In the genomic region with DNA sequence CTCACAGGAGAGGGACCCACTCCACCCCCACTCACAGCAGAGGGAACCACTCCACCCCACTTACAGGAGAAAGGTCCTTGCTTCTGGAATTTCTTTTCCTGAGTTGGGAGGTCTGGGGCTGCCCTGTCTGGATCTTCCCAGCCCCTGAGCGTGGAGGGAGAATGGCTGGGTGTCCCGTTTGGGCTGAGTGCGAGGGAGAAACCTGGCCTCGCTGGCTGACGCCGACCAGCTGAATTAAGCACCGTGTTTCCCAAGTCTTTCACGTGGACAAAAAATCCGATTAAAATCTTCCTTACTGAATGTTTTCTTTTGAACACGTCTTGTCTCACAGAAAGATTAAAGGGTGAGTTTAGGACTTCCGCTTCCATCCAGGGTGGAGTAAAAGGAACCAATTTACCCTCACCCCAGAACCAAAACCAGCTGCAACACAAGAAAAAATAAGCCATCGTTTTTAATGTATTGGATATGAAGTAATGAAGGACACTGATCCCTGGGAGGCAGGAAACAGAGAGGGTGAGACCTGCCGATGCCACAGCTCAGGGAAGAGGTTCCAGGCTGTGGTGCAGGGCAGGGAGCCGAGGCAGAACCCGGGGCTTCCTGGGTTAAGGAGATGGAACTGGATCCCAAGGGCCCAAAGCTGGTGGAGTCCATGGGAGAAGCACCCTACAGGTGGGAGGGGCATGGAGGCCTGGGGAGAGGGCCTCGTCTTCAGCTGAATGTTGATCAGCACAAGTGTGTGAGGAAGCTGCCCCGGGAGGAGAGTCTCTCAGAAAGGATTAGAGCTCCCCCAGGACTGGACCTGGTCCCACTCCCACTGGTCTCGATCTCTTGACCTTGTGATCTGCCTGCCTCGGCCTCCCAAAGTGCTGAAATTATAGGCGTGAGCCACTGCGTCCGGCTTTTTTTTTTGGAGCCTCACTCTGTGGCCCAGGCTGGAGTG, we compare ENCODE assay signal across 26 cellular contexts.
DNase-seq lines count a peak whose midpoint lies in the region; ATAC-seq and TF ChIP-seq lines count a peak whose summit lies in the region.
"Had no signal": no experiment of that assay in that cellular context is flagged by ENCODE, and none has a peak within 500 bp of the region (broad histone marks: within the 10 kb centered on the region; RNA-seq: fewer than 3 reads in every experiment).

No MANE protein-coding gene starts in this region.

- H3K4me1 ChIP-seq in IMR-90 (ENCODE audit: control insufficient read depth, insufficient read depth, low read length) (peaks cover 2% of the 10 kb centered on the region; the same call in 1 of the 2 replicates), endodermal cell (ENCODE audit: control insufficient read depth, insufficient read depth, low read length) (no peaks in the 10 kb centered on the region)

- no peak overlapping the region for H2AK9ac ChIP-seq in IMR-90 (replicated peaks; ENCODE audit: low read depth, low read length, poor library complexity)

- H3K9me3 ChIP-seq in IMR-90 (ENCODE audit: control insufficient read depth, insufficient read depth, low read length) (no peaks in the 10 kb centered on the region), endodermal cell (ENCODE audit: control insufficient read depth, low read length) (no peaks in the 10 kb centered on the region)
- H3K9me3 ChIP-seq: Caco-2, SJSA1 had no signal

- POLR2A ChIA-PET in IMR-90 (lab: Charles Lee; ENCODE audit: unreplicated experiment) = no interaction called here

- no TSS peak for BruUV-seq in IMR-90 (replicated peaks; lab: Mats Ljungman, UMichigan)

- no peaks in the 10 kb centered on the region for H3K79me1 ChIP-seq in IMR-90 (ENCODE audit: low read depth in 1 of 2, low read length in 2 of 2)

- no peak overlapping the region for H2AK5ac ChIP-seq in IMR-90 (ENCODE audit: low read depth, low read length)

- no peak overlapping the region for H3K18ac ChIP-seq in IMR-90 (ENCODE audit: low read depth, low read length)

- intact Hi-C loops in IMR-90 (cut with micrococcal nuclease) (no loop called here), posterior vena cava (cut with DNase I) (no loop called here)

- no peak overlapping the region for H3K9ac ChIP-seq in IMR-90 (ENCODE audit: low read depth, low read length)
- no peak overlapping the region for H3K9ac ChIP-seq in endodermal cell (ENCODE audit: extremely low read depth, low read length, poor library complexity, severe bottlenecking)
- H3K9ac ChIP-seq: BLaER1 treated with 17β-estradiol and CSF1 and Interleukin-3, amounts not matched to agents 10 nM and 100 nM had no signal

- H3K9me3 Mint-ChIP-seq in endodermal cell = no peaks in the 10 kb centered on the region
- H3K9me3 Mint-ChIP-seq: CD4-positive, alpha-beta memory T cell; IgD-negative memory B cell had no signal

- H3K36me3 Mint-ChIP-seq in endodermal cell (ENCODE audit: low read depth) = no peaks in the 10 kb centered on the region
- H3K36me3 Mint-ChIP-seq: IgD-negative memory B cell had no signal

- ATAC-seq in IMR-90 (ENCODE audit: low read depth) (no peak), HG03045 (IDR thresholded peaks at IDR 0.05; ENCODE audit: unreplicated experiment) (no peak)
- ATAC-seq: GM12878, Right ventricle myocardium inferior had no signal

- H3K9me1 ChIP-seq in IMR-90 (ENCODE audit: insufficient read depth, low read length) = no peaks in the 10 kb centered on the region

- H2BK15ac ChIP-seq in IMR-90 (ENCODE audit: low read depth, low read length) = no peak overlapping the region

- H3K27me3 ChIP-seq in IMR-90 (ENCODE audit: control insufficient read depth, insufficient read depth, low read length) = peaks cover 11% of the 10 kb centered on the region
- no peaks in the 10 kb centered on the region for H3K27me3 ChIP-seq in endodermal cell (ENCODE audit: control insufficient read depth, insufficient read depth, low read length, poor library complexity, severe bottlenecking)

- H3K4me3 Mint-ChIP-seq in endodermal cell = no peak overlapping the region
- H3K4me3 Mint-ChIP-seq: CD4-positive, alpha-beta memory T cell had no signal

- H3K36me3 ChIP-seq in IMR-90 (ENCODE audit: control insufficient read depth, insufficient read depth, low read length) (no peaks in the 10 kb centered on the region), endodermal cell (ENCODE audit: control insufficient read depth, insufficient read depth, low read length) (no peaks in the 10 kb centered on the region)
- H3K36me3 ChIP-seq: SJSA1 had no signal

- no peak overlapping the region for H4K5ac ChIP-seq in IMR-90 (ENCODE audit: low read depth, low read length)

- H3K14ac ChIP-seq in IMR-90 (replicated peaks; ENCODE audit: low read depth, low read length) = no peak overlapping the region

- H3K4ac ChIP-seq in IMR-90 (ENCODE audit: low read depth, low read length) = no peak overlapping the region

- CTCF ChIA-PET in IMR-90 (lab: Yijun Ruan, JAX) = no interaction called here

- TF ChIP-seq CTCF in IMR-90 (conservative IDR thresholded peaks at IDR 0.05; ENCODE audit: low read depth, low read length) = no peak
- TF ChIP-seq CTCF in endodermal cell (conservative IDR thresholded peaks at IDR 0.05) = no peak

- 70% methylated on average over 2 of the region's 22 CpGs; no CpG with 5 or more reads in 1 of the 2 experiments for WGBS in IMR-90 (ENCODE audit: extremely low coverage in 2 of 2, insufficient read length in 1 of 2), 2 experiments
- WGBS in endodermal cell (ENCODE audit: insufficient coverage in 1 of 2, insufficient read length in 1 of 2), 2 experiments = 84 to 86% methylated on average over 17 to 22 of the region's 22 CpGs

- TF ChIP-seq POLR2A in IMR-90 (IDR thresholded peaks at IDR 0.05; ENCODE audit: low read depth, low read length) = no peak

- H3K4me3 ChIP-seq in IMR-90 (ENCODE audit: insufficient read depth, low read depth, low read length) (no peak overlapping the region), endodermal cell (ENCODE audit: low read length) (no peak overlapping the region)
- H3K4me3 ChIP-seq: BLaER1 treated with 17β-estradiol and CSF1 and Interleukin-3, amounts not matched to agents 10 nM and 100 nM; GM12878; SJSA1 had no signal

- no peak overlapping the region for H2BK20ac ChIP-seq in IMR-90 (ENCODE audit: low read depth, low read length)

- H2BK5ac ChIP-seq in IMR-90 (ENCODE audit: low read depth, low read length, poor library complexity, severe bottlenecking) = no peak overlapping the region

- H3K4me1 Mint-ChIP-seq in endodermal cell = no peaks in the 10 kb centered on the region

- H3K27ac Mint-ChIP-seq in endodermal cell = no peak overlapping the region

- H4K91ac ChIP-seq in IMR-90 (ENCODE audit: insufficient read depth, low read depth, low read length) = no peak overlapping the region

- H2BK120ac ChIP-seq in IMR-90 (ENCODE audit: low read depth, low read length) = no peak overlapping the region

- no peak overlapping the region for H3K4me2 ChIP-seq in IMR-90 (ENCODE audit: low read depth, low read length)

- no peak overlapping the region for H3K56ac ChIP-seq in IMR-90 (ENCODE audit: extremely low read depth, insufficient read depth, low read length)

- peak; percentile 47 for DNase-seq in activated CD8-positive, alpha-beta memory T cell treated with anti-CD3 and anti-CD28 coated beads, Interleukin-2, amount 50 U/mL, for 48 hours
- no peak for DNase-seq in activated CD8-positive, alpha-beta memory T cell treated with anti-CD3 and anti-CD28 coated beads for 24 hours
- DNase-seq in IMR-90 (no peak), endodermal cell (peak; percentile 56), posterior vena cava (ENCODE audit: low spot score) (peak; percentile 42)
- no peak for DNase-seq in stimulated activated CD4-positive, alpha-beta T cell treated with anti-CD3 and anti-CD28 coated beads, Interleukin-4, amount 100 ng/mL, for 24 hours
- no peak for DNase-seq in activated CD4-positive, CD25-positive, alpha-beta regulatory T cell treated with anti-CD3 and anti-CD28 coated beads, Interleukin-2, amount 50 U/mL, for 72 hours
- DNase-seq: 8988T; Caco-2; CD4-positive, alpha-beta memory T cell; DMS 273 treated with DMSO at 0.1 percent for 48 hours; DND-41; HCEC 1CT; Karpas-422; MV-4-11; NCI-H1105 treated with DMSO at 0.1 percent for 48 hours; NCI-H2081; NCI-H2171; NCI-H345; NCI-H524 had no signal

- H4K20me1 ChIP-seq in IMR-90 (ENCODE audit: insufficient read depth, low read length) = no peaks in the 10 kb centered on the region

- TF ChIP-seq RAD21 in IMR-90 (IDR thresholded peaks at IDR 0.05; ENCODE audit: low read length) = no peak

- H3K23ac ChIP-seq in IMR-90 (ENCODE audit: low read depth, low read length) = no peak overlapping the region

- peak overlapping the region; percentile 21 for H2AFZ ChIP-seq in IMR-90 (replicated peaks; ENCODE audit: low read length, poor library complexity)

- H3K27me3 Mint-ChIP-seq in endodermal cell (ENCODE audit: insufficient read depth) = no peaks in the 10 kb centered on the region
- H3K27me3 Mint-ChIP-seq: CD4-positive, alpha-beta memory T cell; IgD-negative memory B cell had no signal

- no peak overlapping the region for H3K27ac ChIP-seq in IMR-90 (ENCODE audit: insufficient read depth, low read length)
- H3K27ac ChIP-seq in endodermal cell (ENCODE audit: low read depth, low read length) = no peak overlapping the region
- H3K27ac ChIP-seq: BLaER1 treated with 17β-estradiol and CSF1 and Interleukin-3, amounts not matched to agents 10 nM and 100 nM; SJSA1 had no signal

- H4K8ac ChIP-seq in IMR-90 (ENCODE audit: low read depth in 2 of 2, low read length in 2 of 2) = no peak overlapping the region

- dilution Hi-C loops in IMR-90 (cut with HindIII; ENCODE audit: low sequenced_read_pairs, unreplicated experiment) = no loop called here

- in situ Hi-C loops in IMR-90 (cut with MboI; ENCODE audit: low sequenced_read_pairs) = no loop called here

TF ChIP-seq in IMR-90, 13 proteins besides CTCF, POLR2A, EP300 and RAD21 (continues in another document):
- TF ChIP-seq BHLHE40 (IDR thresholded peaks at IDR 0.05; ENCODE audit: low read depth, low read length) (no peak), FOS (IDR thresholded peaks at IDR 0.05; ENCODE audit: low read depth, low read length) (no peak), MXI1 (IDR thresholded peaks at IDR 0.05; ENCODE audit: borderline replicate concordance, low read depth, low read length) (no peak), SMC3 (IDR thresholded peaks at IDR 0.05; ENCODE audit: low read depth, low read length) (no peak), CEBPB (IDR thresholded peaks at IDR 0.05; ENCODE audit: low read depth, low read length) (no peak), CHD1 (IDR thresholded peaks at IDR 0.05; ENCODE audit: low read depth, low read length) (no peak), RCOR1 (IDR thresholded peaks at IDR 0.05; ENCODE audit: insufficient replicate concordance, low read length) (no peak), NFE2L2 (IDR thresholded peaks at IDR 0.05; ENCODE audit: low read depth, low read length) (no peak), MAZ (IDR thresholded peaks at IDR 0.05; ENCODE audit: borderline replicate concordance, low read depth, low read length) (no peak), MAFK (IDR thresholded peaks at IDR 0.05; ENCODE audit: low read depth, low read length) (no peak), RFX5 (IDR thresholded peaks at IDR 0.05; ENCODE audit: low read depth, low read length) (no peak)

Comparison
In these comparisons a context has a peak if more than half of its experiments do, and no peak if none do; other contexts are left out.
1. DNase-seq: peak in activated CD8-positive, alpha-beta memory T cell treated with anti-CD3 and anti-CD28 coated beads, Interleukin-2, amount 50 U/mL, for 48 hours (single experiment), endodermal cell (single experiment) and posterior vena cava (single experiment); none in activated CD8-positive, alpha-beta memory T cell treated with anti-CD3 and anti-CD28 coated beads for 24 hours (single experiment), IMR-90 (single experiment), stimulated activated CD4-positive, alpha-beta T cell treated with anti-CD3 and anti-CD28 coated beads, Interleukin-4, amount 100 ng/mL, for 24 hours (single experiment) and activated CD4-positive, CD25-positive, alpha-beta regulatory T cell treated with anti-CD3 and anti-CD28 coated beads, Interleukin-2, amount 50 U/mL, for 72 hours (single experiment).